7 cellular contexts compared by ENCODE assay signal in the genomic region with DNA sequence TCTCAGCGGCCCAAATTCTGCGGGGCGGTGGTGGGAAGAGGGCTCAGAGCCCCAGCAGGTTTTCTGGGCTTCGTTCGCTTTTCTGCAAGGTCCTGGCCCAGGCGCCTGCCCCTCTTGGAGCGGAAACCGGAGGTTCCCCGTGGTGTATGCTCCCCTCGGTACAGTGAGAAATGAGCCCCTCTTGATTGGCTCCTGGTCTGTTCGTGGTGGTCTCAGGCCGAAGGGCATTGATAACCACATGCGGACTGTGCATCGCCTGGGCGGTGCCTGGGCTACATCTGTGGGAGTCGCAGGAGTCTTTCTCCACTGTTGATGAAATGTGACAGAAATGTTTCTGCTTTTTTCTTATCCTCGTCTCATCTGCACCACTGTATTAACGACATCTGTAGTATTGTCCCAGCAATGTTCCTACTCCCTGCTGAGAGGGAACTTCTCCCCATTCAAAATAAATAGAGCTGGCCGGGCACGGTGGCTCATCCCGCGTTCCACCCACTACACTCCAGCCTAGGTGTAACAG. TPM values are rescaled to one million over a fixed set of nuclear protein-coding genes. Genes with fewer than 3 reads are reported as not detected.
A peak's percentile ranks its signal among the peaks of the same experiment; 100 is the strongest.
DNase-seq lines count a peak whose midpoint lies in the region; ATAC-seq and TF ChIP-seq lines count a peak whose summit lies in the region.

No MANE protein-coding gene starts in this region.

- H3K9me3 ChIP-seq in NT2/D1 (ENCODE audit: insufficient read depth, low read length) = no peaks in the 10 kb centered on the region
- no peaks in the 10 kb centered on the region for H3K9me3 ChIP-seq in effector memory CD4-positive, alpha-beta T cell (ENCODE audit: control insufficient read depth, low read length)

- peak overlapping the region; percentile 87 for H3K4me3 ChIP-seq in NT2/D1 (ENCODE audit: insufficient read length, low read depth)
- H3K4me3 ChIP-seq in effector memory CD4-positive, alpha-beta T cell (ENCODE audit: insufficient read depth, low read depth, low read length, poor library complexity, severe bottlenecking) = peak overlapping the region; percentile 77

- H3K27me3 ChIP-seq in NT2/D1 (ENCODE audit: insufficient read depth, insufficient read length) = no peaks in the 10 kb centered on the region
- H3K27me3 ChIP-seq in effector memory CD4-positive, alpha-beta T cell (replicated peaks; ENCODE audit: control insufficient read depth, insufficient read depth, low read length, poor library complexity, severe bottlenecking) = no peaks in the 10 kb centered on the region

- DNase-seq in NT2/D1 (ENCODE audit: low read depth, low spot score) = no peak
- DNase-seq in effector memory CD4-positive, alpha-beta T cell = no peak
- no peak for DNase-seq in neural crest cell (ENCODE audit: low read depth, low spot score)
- no peak for DNase-seq in SK-N-DZ (ENCODE audit: low spot score)
- DNase-seq in GM13977 (ENCODE audit: low spot score) = no peak
- no peak for DNase-seq in NCI-H345 (lab: John Stamatoyannopoulos, UW)

- H3K4me1 Mint-ChIP-seq in neural crest cell = peaks cover 23% of the 10 kb centered on the region

- peaks cover 19% of the 10 kb centered on the region for H3K27me3 Mint-ChIP-seq in neural crest cell (ENCODE audit: low read depth)

- H3K4me1 ChIP-seq in NT2/D1 (ENCODE audit: insufficient read depth, insufficient read length) = peaks cover 20% of the 10 kb centered on the region
- H3K4me1 ChIP-seq in effector memory CD4-positive, alpha-beta T cell (ENCODE audit: control insufficient read depth, insufficient read depth, low read length, poor library complexity, severe bottlenecking) = peaks cover 19% of the 10 kb centered on the region

- H3K4me3 Mint-ChIP-seq in neural crest cell = peak overlapping the region; percentile 93

- in situ Hi-C loops in GM13977 (cut with MboI; ENCODE audit: low pct_unique_long_range_greater_than_20kb, low sequenced_read_pairs, unreplicated experiment) = no loop called here

- no peak for TF ChIP-seq CTCF in neural crest cell (conservative IDR thresholded peaks at IDR 0.05)
- no peak for TF ChIP-seq CTCF in GM13977 (IDR thresholded peaks at IDR 0.05; ENCODE audit: extremely low read depth, insufficient read depth, missing control alignments)

- peak overlapping the region; percentile 92 for H3K27ac ChIP-seq in effector memory CD4-positive, alpha-beta T cell (ENCODE audit: insufficient read depth, low read length, poor library complexity, severe bottlenecking)

- peak overlapping the region; percentile 93 for H3K9ac ChIP-seq in NT2/D1 (ENCODE audit: insufficient read length, low read depth)

- peak; percentile 3 for ATAC-seq in GM21515 (IDR thresholded peaks at IDR 0.05; ENCODE audit: unreplicated experiment)

- no peaks in the 10 kb centered on the region for H3K9me3 Mint-ChIP-seq in neural crest cell

- H3K36me3 ChIP-seq in NT2/D1 (ENCODE audit: insufficient read depth, insufficient read length, low read length) = peaks cover 36% of the 10 kb centered on the region
- H3K36me3 ChIP-seq in effector memory CD4-positive, alpha-beta T cell (ENCODE audit: control insufficient read depth, insufficient read depth, low read length) = peaks cover 14% of the 10 kb centered on the region

- H3K36me3 Mint-ChIP-seq in neural crest cell (ENCODE audit: low read depth) = no peaks in the 10 kb centered on the region

- peak overlapping the region; percentile 60 for H3K27ac Mint-ChIP-seq in neural crest cell (ENCODE audit: unreplicated experiment)

RNA-seq across cellular contexts. Expression of a gene that starts 0.7 kb away (rescaled TPM):
- 50.4 and 54.0 TPM in 2 replicates for total RNA-seq in neural crest cell
- polyA plus RNA-seq in SK-N-DZ (2014; cell fraction: cytosol; rRNA removed) = 38.6 and 45.9 TPM in 2 replicates
- polyA plus RNA-seq in SK-N-DZ (2014; cell fraction: nucleus; rRNA removed) = 78.8 and 112 TPM in 2 replicates

RNA-seq across cellular contexts. Expression of a gene that starts 10.2 kb away (rescaled TPM):
- total RNA-seq in neural crest cell = 2.6 and 2.9 TPM in 2 replicates
- 9.9 and 14.0 TPM in 2 replicates for polyA plus RNA-seq in SK-N-DZ (2014; cell fraction: cytosol; rRNA removed)
- 46.3 and 50.0 TPM in 2 replicates for polyA plus RNA-seq in SK-N-DZ (2014; cell fraction: nucleus; rRNA removed)

RNA-seq across cellular contexts. Expression of a gene that starts 17.1 kb away (rescaled TPM):
- total RNA-seq in neural crest cell = 29.8 and 31.1 TPM in 2 replicates
- polyA plus RNA-seq in SK-N-DZ (2014; cell fraction: cytosol; rRNA removed) = 58.9 and 76.5 TPM in 2 replicates
- polyA plus RNA-seq in SK-N-DZ (2014; cell fraction: nucleus; rRNA removed) = 89.1 and 125 TPM in 2 replicates

RNA-seq across cellular contexts. Expression of a gene that starts 27.1 kb away (rescaled TPM):
- 37.9 and 46.5 TPM in 2 replicates for total RNA-seq in neural crest cell
- 36.6 and 41.5 TPM in 2 replicates for polyA plus RNA-seq in SK-N-DZ (2014; cell fraction: cytosol; rRNA removed)
- 548 and 584 TPM in 2 replicates for polyA plus RNA-seq in SK-N-DZ (2014; cell fraction: nucleus; rRNA removed)

RNA-seq across cellular contexts. Expression of a gene that starts 33.6 kb away (rescaled TPM):
- not detected in 2 replicates for total RNA-seq in neural crest cell
- polyA plus RNA-seq in SK-N-DZ (2014; cell fraction: cytosol; rRNA removed) = not detected in 2 replicates
- 1.2 TPM in 1 of 2 replicates, not detected in the other for polyA plus RNA-seq in SK-N-DZ (2014; cell fraction: nucleus; rRNA removed)
